ENCODE assay signal across 8 cellular contexts in the genomic region with DNA sequence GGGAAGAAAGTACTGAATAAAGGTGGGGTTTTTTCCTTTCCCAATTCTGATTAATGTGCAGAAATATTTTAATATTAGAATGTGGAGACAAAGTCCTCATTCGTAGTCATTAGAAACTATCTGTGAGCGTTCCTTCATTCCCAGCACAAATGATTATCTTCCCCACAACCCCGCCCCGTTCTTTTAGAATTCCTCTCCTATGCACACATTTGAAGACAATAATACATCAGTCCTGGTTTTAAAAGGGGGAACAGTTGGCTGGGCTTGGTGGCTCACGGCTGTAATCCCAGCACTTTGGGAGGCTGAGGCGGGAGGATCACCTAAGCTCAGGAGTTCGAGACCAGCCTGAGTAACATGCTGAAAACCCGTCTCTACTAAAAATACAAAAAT. TPM values are rescaled to one million over a fixed set of nuclear protein-coding genes. Genes with fewer than 3 reads are reported as not detected.
DNase-seq lines count a peak whose midpoint lies in the region; ATAC-seq and TF ChIP-seq lines count a peak whose summit lies in the region.

No MANE protein-coding gene starts in this region.

- H3K9me3 ChIP-seq in upper lobe of left lung: no peaks in the 10 kb centered on the region

- peaks cover 0 to 3% (median 0%) of the 10 kb centered on the region in 4 donors for H3K36me3 ChIP-seq in upper lobe of left lung

- H3K4me1 ChIP-seq in upper lobe of left lung: peaks cover 20 to 36% (median 21%) of the 10 kb centered on the region in 4 donors

- intact Hi-C loops in lower leg skin (cut with DNase I; ENCODE audit: low total_unique reads): no loop called here

- no peaks in the 10 kb centered on the region for H3K9me3 Mint-ChIP-seq in activated naive CD4-positive, alpha-beta T cell treated with anti-CD3 and anti-CD28 coated beads, Interleukin-2, amount 10 ng/mL, durations not matched to agents 7 days and 5 days
- no peaks in the 10 kb centered on the region for H3K9me3 Mint-ChIP-seq in activated naive CD8-positive, alpha-beta T cell treated with anti-CD3 and anti-CD28 coated beads, Interleukin-2, amount 50 U/mL, for 24 hours

- H3K4me3 Mint-ChIP-seq in activated naive CD4-positive, alpha-beta T cell treated with anti-CD3 and anti-CD28 coated beads, Interleukin-2, amount 10 ng/mL, durations not matched to agents 7 days and 5 days: peak overlapping the region; percentile 86
- H3K4me3 Mint-ChIP-seq in activated naive CD8-positive, alpha-beta T cell treated with anti-CD3 and anti-CD28 coated beads, Interleukin-2, amount 50 U/mL, for 24 hours: peak overlapping the region; percentile 96

- H3K27me3 Mint-ChIP-seq in activated naive CD4-positive, alpha-beta T cell treated with anti-CD3 and anti-CD28 coated beads, Interleukin-2, amount 10 ng/mL, durations not matched to agents 7 days and 5 days: peaks cover 6% of the 10 kb centered on the region
- H3K27me3 Mint-ChIP-seq in activated naive CD8-positive, alpha-beta T cell treated with anti-CD3 and anti-CD28 coated beads, Interleukin-2, amount 50 U/mL, for 24 hours: no peaks in the 10 kb centered on the region

- H3K4me1 Mint-ChIP-seq in activated naive CD4-positive, alpha-beta T cell treated with anti-CD3 and anti-CD28 coated beads, Interleukin-2, amount 10 ng/mL, durations not matched to agents 7 days and 5 days: peaks cover 38% of the 10 kb centered on the region
- peaks cover 30% of the 10 kb centered on the region for H3K4me1 Mint-ChIP-seq in activated naive CD8-positive, alpha-beta T cell treated with anti-CD3 and anti-CD28 coated beads, Interleukin-2, amount 50 U/mL, for 24 hours

- H3K36me3 Mint-ChIP-seq in activated naive CD4-positive, alpha-beta T cell treated with anti-CD3 and anti-CD28 coated beads, Interleukin-2, amount 10 ng/mL, durations not matched to agents 7 days and 5 days: peaks cover 27% of the 10 kb centered on the region
- H3K36me3 Mint-ChIP-seq in activated naive CD8-positive, alpha-beta T cell treated with anti-CD3 and anti-CD28 coated beads, Interleukin-2, amount 50 U/mL, for 24 hours (ENCODE audit: low read depth): peaks cover 22% of the 10 kb centered on the region

- DNase-seq in activated naive CD4-positive, alpha-beta T cell treated with anti-CD3 and anti-CD28 coated beads, Interleukin-2, amount 10 ng/mL, durations not matched to agents 7 days and 5 days: no peak
- no peak for DNase-seq in activated naive CD4-positive, alpha-beta T cell treated with anti-CD3 and anti-CD28 coated beads, Interleukin-2, amount 50 U/mL, for 16 hours
- no peak for DNase-seq in activated naive CD8-positive, alpha-beta T cell treated with anti-CD3 and anti-CD28 coated beads, Interleukin-2, amount 50 U/mL, for 24 hours
- no peak for DNase-seq in lower leg skin (ENCODE audit: low spot score in 2 of 2)
- DNase-seq in upper lobe of left lung: no peak
- no peak for DNase-seq in HEK293T (ENCODE audit: extremely low spot score)

- CTCF ChIA-PET in activated naive CD4-positive, alpha-beta T cell treated with anti-CD3 and anti-CD28 coated beads, Interleukin-2, amount 10 ng/mL, durations not matched to agents 7 days and 5 days (lab: Charles Lee): interaction anchor here (0.8 to 1.9 kb wide), 5 partner anchors 12 to 153 kb away, joined by 3 to 13 read pairs (median 3); a partner anchor contains a TSS
- CTCF ChIA-PET in HEK293T (lab: Yijun Ruan, JAX): interaction anchor here (0.7 to 1.3 kb wide), 3 partner anchors 11 to 96 kb away, joined by 3 to 4 read pairs (median 3); no protein-coding TSS in a partner anchor

- H3K27ac Mint-ChIP-seq in activated naive CD4-positive, alpha-beta T cell treated with anti-CD3 and anti-CD28 coated beads, Interleukin-2, amount 10 ng/mL, durations not matched to agents 7 days and 5 days: peak overlapping the region; percentile 94
- H3K27ac Mint-ChIP-seq in activated naive CD8-positive, alpha-beta T cell treated with anti-CD3 and anti-CD28 coated beads, Interleukin-2, amount 50 U/mL, for 24 hours: peak overlapping the region; percentile 91

- ATAC-seq in activated naive CD8-positive, alpha-beta T cell treated with anti-CD3 and anti-CD28 coated beads, Interleukin-2, amount 50 U/mL, for 24 hours: no peak
- ATAC-seq in upper lobe of left lung (ENCODE audit: low FRiP score in 2 of 2) (no peak), GM21515 (IDR thresholded peaks at IDR 0.05; ENCODE audit: unreplicated experiment) (no peak), HG03175 (IDR thresholded peaks at IDR 0.05; ENCODE audit: unreplicated experiment) (no peak)

- 14 to 19% methylated on average over 8 of the region's 8 CpGs for WGBS in lower leg skin, 2 donors
- 36 to 44% methylated on average over 8 of the region's 8 CpGs for WGBS in upper lobe of left lung, 2 donors

- TF ChIP-seq CTCF in lower leg skin (IDR thresholded peaks at IDR 0.05) (no peak), upper lobe of left lung (IDR thresholded peaks at IDR 0.05) (no peak)

- peak overlapping the region; percentile 92 to 98 (median 94) for H3K27ac ChIP-seq in upper lobe of left lung

- TF ChIP-seq EP300 in upper lobe of left lung (IDR thresholded peaks at IDR 0.05): no peak

- no peaks in the 10 kb centered on the region for H3K27me3 ChIP-seq in upper lobe of left lung

- POLR2A ChIA-PET in HEK293T (lab: Yijun Ruan, JAX): interaction anchor here (0.6 to 1.6 kb wide), 11 partner anchors 11 to 313 kb away, joined by 3 to 9 read pairs (median 4); a partner anchor contains a TSS

- TF ChIP-seq POLR2A in lower leg skin (IDR thresholded peaks at IDR 0.05) (no peak), upper lobe of left lung (IDR thresholded peaks at IDR 0.05) (no peak)

- H3K4me3 ChIP-seq in lower leg skin (ENCODE audit: low read depth, poor library complexity, severe bottlenecking): peak overlapping the region; percentile 84
- peak overlapping the region; percentile 59 to 83 (median 70) for H3K4me3 ChIP-seq in upper lobe of left lung

TF ChIP-seq in HEK293T, 16 proteins besides CTCF, POLR2A, EP300 and RAD21:
- no peak for TF ChIP-seq SP1 (IDR thresholded peaks at IDR 0.05)
- TF ChIP-seq TARDBP (IDR thresholded peaks at IDR 0.05): no peak
- no peak for TF ChIP-seq HDGF (IDR thresholded peaks at IDR 0.05; ENCODE audit: borderline replicate concordance)
- TF ChIP-seq BHLHE40 (IDR thresholded peaks at IDR 0.05; ENCODE audit: borderline replicate concordance): no peak
- no peak for TF ChIP-seq L3MBTL2 (conservative IDR thresholded peaks at IDR 0.05)
- no peak for TF ChIP-seq FOXK2 (IDR thresholded peaks at IDR 0.05)
- no peak for TF ChIP-seq LEF1 (IDR thresholded peaks at IDR 0.05; ENCODE audit: borderline replicate concordance)
- no peak for TF ChIP-seq ZNF384 (IDR thresholded peaks at IDR 0.05)
- no peak for TF ChIP-seq ELF4 (IDR thresholded peaks at IDR 0.05)
- no peak for TF ChIP-seq ARNT (IDR thresholded peaks at IDR 0.05)
- TF ChIP-seq, protein P1, sequence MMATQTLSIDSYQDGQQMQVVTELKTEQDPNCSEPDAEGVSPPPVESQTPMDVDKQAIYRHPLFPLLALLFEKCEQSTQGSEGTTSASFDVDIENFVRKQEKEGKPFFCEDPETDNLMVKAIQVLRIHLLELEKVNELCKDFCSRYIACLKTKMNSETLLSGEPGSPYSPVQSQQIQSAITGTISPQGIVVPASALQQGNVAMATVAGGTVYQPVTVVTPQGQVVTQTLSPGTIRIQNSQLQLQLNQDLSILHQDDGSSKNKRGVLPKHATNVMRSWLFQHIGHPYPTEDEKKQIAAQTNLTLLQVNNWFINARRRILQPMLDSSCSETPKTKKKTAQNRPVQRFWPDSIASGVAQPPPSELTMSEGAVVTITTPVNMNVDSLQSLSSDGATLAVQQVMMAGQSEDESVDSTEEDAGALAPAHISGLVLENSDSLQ (IDR thresholded peaks at IDR 0.05): no peak
- no peak for TF ChIP-seq NFRKB (IDR thresholded peaks at IDR 0.05)
- no peak for TF ChIP-seq FOXM1 (IDR thresholded peaks at IDR 0.05; ENCODE audit: borderline replicate concordance)
- no peak for TF ChIP-seq FOXA1 (IDR thresholded peaks at IDR 0.05)
- TF ChIP-seq CTBP1 (IDR thresholded peaks at IDR 0.05; ENCODE audit: borderline replicate concordance): no peak

RNA-seq across cellular contexts. Expression of a gene that starts 0.9 kb away (rescaled TPM):
- total RNA-seq in lower leg skin (100 to 1,000 TPM in 2 of 4 donors, 10 to 100 TPM in 2; 74.4 to 123 (median 98.4) TPM), upper lobe of left lung (10 to 100 TPM; 29.3 to 64.1 (median 48.1) TPM)
